In the genomic region with DNA sequence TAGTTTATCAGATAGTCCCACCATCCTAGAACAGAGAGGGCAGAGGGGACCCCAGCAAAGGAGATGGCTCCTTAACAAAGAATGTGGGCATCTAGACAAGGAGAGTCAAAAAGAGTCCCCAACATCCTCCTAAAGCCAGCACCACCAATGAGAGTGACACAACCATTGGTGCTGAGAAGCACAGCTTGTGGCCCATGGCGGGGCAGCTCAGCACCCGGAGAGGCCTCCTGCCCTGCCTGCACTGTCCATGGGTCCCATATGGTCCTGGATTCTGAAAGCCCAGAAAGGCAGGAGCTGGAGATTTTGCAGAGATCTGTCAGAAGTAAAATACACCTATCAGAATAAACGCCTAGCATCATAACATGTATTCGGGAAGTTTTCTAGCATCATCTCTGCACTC, we compare ENCODE assay signal across 21 cellular contexts.
"Had no signal": no experiment of that assay in that cellular context is flagged by ENCODE, and none has a peak within 500 bp of the region (broad histone marks: within the 10 kb centered on the region; RNA-seq: fewer than 3 reads in every experiment).

No MANE protein-coding gene starts in this region.

- H3K9me3 ChIP-seq: esophagus squamous epithelium, left lung, mucosa of descending colon, neutrophil, transverse colon had no signal

- H3K36me3 ChIP-seq: esophagus squamous epithelium, left lung, neutrophil, transverse colon had no signal

- FAIRE-seq: endothelial cell of umbilical vein, keratinocyte had no signal

- H3K27ac ChIP-seq: esophagus squamous epithelium, left lung, neutrophil, transverse colon had no signal

- H3K4me3 ChIP-seq: esophagus squamous epithelium, left lung, mucosa of descending colon, transverse colon had no signal

- H3K27me3 ChIP-seq: esophagus squamous epithelium, transverse colon had no signal

- ATAC-seq: activated CD8-positive, alpha-beta T cell treated with anti-CD3 and anti-CD28 coated beads, Interleukin-2, amount 10 ng/mL, durations not matched to agents 7 days and 5 days; left lung; mucosa of descending colon; naive thymus-derived CD4-positive, alpha-beta T cell; stimulated activated naive CD8-positive, alpha-beta T cell treated with anti-CD3 and anti-CD28 coated beads, Interleukin-15, Interleukin-2, amounts not matched to agents 100 U/mL and 50 U/mL, for 24 hours had no signal

- DNase-seq: activated B cell treated with CpG ODN at 0.5 μM for 24 hours; activated CD4-positive, alpha-beta T cell treated with anti-CD3 and anti-CD28 coated beads for 4 hours; activated CD8-positive, alpha-beta T cell treated with anti-CD3 and anti-CD28 coated beads, Interleukin-2, amount 10 ng/mL, durations not matched to agents 7 days and 5 days; activated effector memory CD4-positive, alpha-beta T cell treated with anti-CD3 and anti-CD28 coated beads, Interleukin-2, amount 50 U/mL, for 16 hours; activated naive CD4-positive, alpha-beta T cell treated with anti-CD3 and anti-CD28 coated beads, Interleukin-2, amount 50 U/mL, for 16 hours; cortex of kidney; effector CD8-positive, alpha-beta T cell; esophagus squamous epithelium; hypothalamus; left lung; mucosa of descending colon; naive thymus-derived CD4-positive, alpha-beta T cell; SIG-M5; stimulated activated naive CD8-positive, alpha-beta T cell treated with anti-CD3 and anti-CD28 coated beads, Interleukin-15, Interleukin-2, amounts not matched to agents 100 U/mL and 50 U/mL, for 24 hours; substantia nigra; T-helper 1 cell; T-helper 9 cell; transverse colon had no signal
